Comparison of ENCODE assay signal across 11 cellular contexts in genomic region chr11:76667856-76668255, GRCh38. TPM values are rescaled to one million over a fixed set of nuclear protein-coding genes. Genes with fewer than 3 reads are reported as not detected.
DNase-seq lines count a peak whose midpoint lies in the region; ATAC-seq and TF ChIP-seq lines count a peak whose summit lies in the region.
"Had no signal": no experiment of that assay in that cellular context is flagged by ENCODE, and none has a peak within 500 bp of the region (broad histone marks: within the 10 kb centered on the region; RNA-seq: fewer than 3 reads in every experiment).

No MANE protein-coding gene starts in this region.

- H3F3A ChIP-seq in neural progenitor cell (ENCODE audit: low read depth): peaks cover 7% of the 10 kb centered on the region

- H3K36me3 Mint-ChIP-seq in activated T-cell treated with anti-CD3 and anti-CD28 coated beads, Interleukin-2, amount 50 U/mL, for 72 hours (ENCODE audit: insufficient read depth in 2 of 2): no peaks in the 10 kb centered on the region
- H3K36me3 Mint-ChIP-seq in endodermal cell (ENCODE audit: low read depth) (no peaks in the 10 kb centered on the region), neural progenitor cell (no peaks in the 10 kb centered on the region)

- H3K27ac ChIP-seq in endodermal cell (ENCODE audit: low read depth, low read length) (no peak overlapping the region), neural progenitor cell (no peak overlapping the region), upper lobe of right lung (no peak overlapping the region)

- H3K9me3 ChIP-seq in endodermal cell (ENCODE audit: control insufficient read depth, low read length): no peaks in the 10 kb centered on the region
- H3K9me3 ChIP-seq in neural progenitor cell (ENCODE audit: low read depth): no peaks in the 10 kb centered on the region
- no peaks in the 10 kb centered on the region for H3K9me3 ChIP-seq in upper lobe of right lung
- H3K9me3 ChIP-seq: Peyer's patch had no signal

- H3K4me2 ChIP-seq in neural progenitor cell: no peak overlapping the region

- no peak for DNase-seq in activated T-cell treated with anti-CD3 and anti-CD28 coated beads, Interleukin-2, amount 50 U/mL, for 72 hours
- DNase-seq in activated T-cell treated with anti-CD3 and anti-CD28 coated beads, Interleukin-2, amount 50 U/mL, for 48 hours: no peak
- DNase-seq in endodermal cell (peak; percentile 42), neural progenitor cell (ENCODE audit: low spot score) (no peak), upper lobe of right lung (peak; percentile 38), C1 segment of cervical spinal cord (lab: John Stamatoyannopoulos, UW) (no peak)
- DNase-seq: ACHN, NCI-H187 had no signal

- H3K4me1 Mint-ChIP-seq in activated T-cell treated with anti-CD3 and anti-CD28 coated beads, Interleukin-2, amount 50 U/mL, for 72 hours (ENCODE audit: low read depth): peaks cover 54% of the 10 kb centered on the region
- peaks cover 8% of the 10 kb centered on the region for H3K4me1 Mint-ChIP-seq in endodermal cell
- peaks cover 34% of the 10 kb centered on the region for H3K4me1 Mint-ChIP-seq in neural progenitor cell

- ATAC-seq in activated T-cell treated with anti-CD3 and anti-CD28 coated beads, Interleukin-2, amount 50 U/mL, for 72 hours (replicated peaks in 1 of 2): no peak
- ATAC-seq in upper lobe of right lung (no peak), HG03520 (IDR thresholded peaks at IDR 0.05; ENCODE audit: unreplicated experiment) (no peak), HG02884 (IDR thresholded peaks at IDR 0.05; ENCODE audit: unreplicated experiment) (no peak)

- H3K36me3 ChIP-seq in endodermal cell (ENCODE audit: control insufficient read depth, insufficient read depth, low read length) (no peaks in the 10 kb centered on the region), neural progenitor cell (no peaks in the 10 kb centered on the region), upper lobe of right lung (no peaks in the 10 kb centered on the region)
- H3K36me3 ChIP-seq: Peyer's patch had no signal

- H3K4me3 ChIP-seq in endodermal cell (ENCODE audit: low read length) (no peak overlapping the region), neural progenitor cell (no peak overlapping the region), upper lobe of right lung (peak overlapping the region; percentile 44)

- intact Hi-C loops in upper lobe of right lung (cut with DNase I): loop anchor here (10.0 kb wide), 1 partner anchor 53 kb away; no protein-coding TSS in a partner anchor

- peaks cover 30% of the 10 kb centered on the region for H3K27me3 ChIP-seq in endodermal cell (ENCODE audit: control insufficient read depth, insufficient read depth, low read length, poor library complexity, severe bottlenecking)
- H3K27me3 ChIP-seq in neural progenitor cell: peaks cover 36% of the 10 kb centered on the region
- peaks cover 13% of the 10 kb centered on the region for H3K27me3 ChIP-seq in upper lobe of right lung
- H3K27me3 ChIP-seq: Peyer's patch had no signal

- no peak overlapping the region for H3K27ac Mint-ChIP-seq in activated T-cell treated with anti-CD3 and anti-CD28 coated beads, Interleukin-2, amount 50 U/mL, for 72 hours
- no peak overlapping the region for H3K27ac Mint-ChIP-seq in endodermal cell
- peak overlapping the region; percentile 2 for H3K27ac Mint-ChIP-seq in neural progenitor cell

- no peak overlapping the region for H3K9ac ChIP-seq in endodermal cell (ENCODE audit: extremely low read depth, low read length, poor library complexity, severe bottlenecking)
- no peak overlapping the region for H3K9ac ChIP-seq in neural progenitor cell

- TF ChIP-seq CTCF in endodermal cell (conservative IDR thresholded peaks at IDR 0.05): no peak
- no peak for TF ChIP-seq CTCF in neural progenitor cell (IDR thresholded peaks at IDR 0.05)
- no peak for TF ChIP-seq CTCF in upper lobe of right lung (IDR thresholded peaks at IDR 0.05)

- no peaks in the 10 kb centered on the region for H4K20me1 ChIP-seq in neural progenitor cell (ENCODE audit: low read depth)

- H3K4me3 Mint-ChIP-seq in activated T-cell treated with anti-CD3 and anti-CD28 coated beads, Interleukin-2, amount 50 U/mL, for 72 hours: peak overlapping the region; percentile 7 to 73
- H3K4me3 Mint-ChIP-seq in endodermal cell (no peak overlapping the region), neural progenitor cell (no peak overlapping the region)

- peaks cover 22% of the 10 kb centered on the region for H3K27me3 Mint-ChIP-seq in activated T-cell treated with anti-CD3 and anti-CD28 coated beads, Interleukin-2, amount 50 U/mL, for 72 hours (ENCODE audit: low read depth)
- H3K27me3 Mint-ChIP-seq in endodermal cell (ENCODE audit: insufficient read depth) (peaks cover 39% of the 10 kb centered on the region), neural progenitor cell (ENCODE audit: insufficient read depth, low read depth) (peaks cover 13% of the 10 kb centered on the region)

- H3K9me3 Mint-ChIP-seq in activated T-cell treated with anti-CD3 and anti-CD28 coated beads, Interleukin-2, amount 50 U/mL, for 72 hours: no peaks in the 10 kb centered on the region
- H3K9me3 Mint-ChIP-seq in endodermal cell: no peaks in the 10 kb centered on the region
- H3K9me3 Mint-ChIP-seq in neural progenitor cell: no peaks in the 10 kb centered on the region

- H3K79me2 ChIP-seq in neural progenitor cell (ENCODE audit: low read depth): no peaks in the 10 kb centered on the region

- H3K4me1 ChIP-seq in endodermal cell (ENCODE audit: control insufficient read depth, insufficient read depth, low read length): no peaks in the 10 kb centered on the region
- H3K4me1 ChIP-seq in neural progenitor cell: peaks cover 10% of the 10 kb centered on the region
- H3K4me1 ChIP-seq in upper lobe of right lung: peaks cover 44% of the 10 kb centered on the region

- H2AFZ ChIP-seq in neural progenitor cell (replicated peaks): no peak overlapping the region

- WGBS in endodermal cell (ENCODE audit: insufficient coverage in 1 of 2, insufficient read length in 1 of 2), 2 experiments: 85% methylated on average over 6 to 7 of the region's 7 CpGs

RNA-seq across cellular contexts. Expression of gene LRRC32, which starts 2.7 kb away (rescaled TPM):
- total RNA-seq in activated T-cell treated with anti-CD3 and anti-CD28 coated beads, Interleukin-2, amount 50 U/mL, for 72 hours: 10 to 100 TPM; 12.5 to 16.4 TPM
- total RNA-seq in endodermal cell (1 to 10 TPM; 1.3 to 1.6 TPM), neural progenitor cell (ENCODE audit: low replicate concordance) (0.21 and 1.1 TPM in 2 replicates), upper lobe of right lung (111 TPM)
- 2.0 TPM for polyA plus RNA-seq in endodermal cell (2013, experiment 1 of 2)
- 2.2 TPM for polyA plus RNA-seq in endodermal cell (2013, experiment 2 of 2)

Comparison
In these comparisons a context has a peak if more than half of its experiments do, and no peak if none do; other contexts are left out.
1. DNase-seq: peak in endodermal cell (single experiment) and upper lobe of right lung (single experiment); none in activated T-cell treated with anti-CD3 and anti-CD28 coated beads, Interleukin-2, amount 50 U/mL, for 72 hours (0 of 2), activated T-cell treated with anti-CD3 and anti-CD28 coated beads, Interleukin-2, amount 50 U/mL, for 48 hours (0 of 2), neural progenitor cell (single experiment) and C1 segment of cervical spinal cord (0 of 14).
2. H3K4me3 Mint-ChIP-seq: peak in activated T-cell treated with anti-CD3 and anti-CD28 coated beads, Interleukin-2, amount 50 U/mL, for 72 hours (2 of 2); none in endodermal cell (single experiment) and neural progenitor cell (single experiment).